ENCODE assay signal across 17 cellular contexts in genomic region chr13:110888390-110888789, GRCh38. TPM values are rescaled to one million over a fixed set of nuclear protein-coding genes. Genes with fewer than 3 reads are reported as not detected.
DNase-seq lines count a peak whose midpoint lies in the region; ATAC-seq, FAIRE-seq and TF ChIP-seq lines count a peak whose summit lies in the region.
"Had no signal": no experiment of that assay in that cellular context is flagged by ENCODE, and none has a peak within 500 bp of the region (broad histone marks: within the 10 kb centered on the region; RNA-seq: fewer than 3 reads in every experiment).

No MANE protein-coding gene starts in this region.

- intact Hi-C loops in body of pancreas (cut with DNase I) = no loop called here

- no peak overlapping the region for H3K4me3 ChIP-seq in HEK293 (ENCODE audit: low read depth, low read length)
- no peak overlapping the region for H3K4me3 ChIP-seq in body of pancreas
- H3K4me3 ChIP-seq: SJSA1, testis had no signal

- peak; percentile 70 for ATAC-seq in body of pancreas
- no peak for ATAC-seq in stimulated activated naive B cell treated with anti-CD40 and anti-IgM and Interleukin-4, amounts not matched to agents 10 μg/mL and 1 μg/mL and 100 μg/mL, for 72 hours (replicated peaks)
- ATAC-seq: CD8-positive, alpha-beta T cell had no signal

- H3K27ac ChIP-seq in HEK293 (ENCODE audit: extremely low read depth, low read depth, low read length) = no peak overlapping the region
- H3K27ac ChIP-seq in body of pancreas = peak overlapping the region; percentile 33 to 66 (median 63)
- H3K27ac ChIP-seq: SJSA1 had no signal

- H3K4me3 Mint-ChIP-seq in nephron = no peak overlapping the region
- no peak overlapping the region for H3K4me3 Mint-ChIP-seq in stimulated activated naive B cell treated with anti-CD40 and anti-IgM and Interleukin-4, amounts not matched to agents 10 μg/mL and 1 μg/mL and 100 μg/mL, for 72 hours
- H3K4me3 Mint-ChIP-seq in activated CD4-positive, alpha-beta T cell treated with anti-CD3 and anti-CD28 coated beads, Interleukin-2, amount 10 ng/mL, durations not matched to agents 7 days and 5 days = no peak overlapping the region
- H3K4me3 Mint-ChIP-seq: CD8-positive, alpha-beta T cell had no signal

- H3K9me3 ChIP-seq in HEK293 (ENCODE audit: control insufficient read depth, insufficient read depth, low read depth, low read length) (no peaks in the 10 kb centered on the region), body of pancreas (no peaks in the 10 kb centered on the region)
- H3K9me3 ChIP-seq: SJSA1, testis had no signal

- peaks cover 4 to 10% of the 10 kb centered on the region in 2 experiments; a peak in 2 of 3 replicates for H3K36me3 ChIP-seq in HEK293 (ENCODE audit: control insufficient read depth in 2 of 2, insufficient read depth in 1 of 2, low read length in 2 of 2)
- peaks cover 0 to 7% of the 10 kb centered on the region in 2 donors for H3K36me3 ChIP-seq in body of pancreas (replicated peaks in 1 of 2; ENCODE audit: insufficient read depth in 1 of 2, low read depth in 2 of 2)

- no peaks in the 10 kb centered on the region for H3K27me3 ChIP-seq in body of pancreas
- H3K27me3 ChIP-seq: SJSA1, testis had no signal

- no peak for TF ChIP-seq POLR2A in body of pancreas (IDR thresholded peaks at IDR 0.05)

- DNase-seq in body of pancreas (no peak), HTR-8/SVneo (ENCODE audit: insufficient read length, low spot score) (no peak)
- no peak for DNase-seq in stimulated activated naive B cell treated with anti-CD40 and anti-IgM and Interleukin-4, amounts not matched to agents 10 μg/mL and 1 μg/mL and 100 μg/mL, for 72 hours
- DNase-seq in activated CD4-positive, alpha-beta T cell treated with anti-CD3 and anti-CD28 coated beads, Interleukin-2, amount 10 ng/mL, durations not matched to agents 7 days and 5 days = no peak
- no peak for DNase-seq in activated effector memory CD4-positive, alpha-beta T cell treated with anti-CD3 and anti-CD28 coated beads, Interleukin-2, amount 50 U/mL, for 16 hours
- DNase-seq: activated CD4-positive, alpha-beta T cell treated with anti-CD3 and anti-CD28 coated beads, Interleukin-2, amount 50 U/mL, for 4 hours; activated effector memory CD4-positive, alpha-beta T cell treated with Interleukin-2 at 50 U/mL for 16 hours; CD8-positive, alpha-beta T cell; DMS53; effector CD4-positive, alpha-beta T cell; mesendoderm; NCI-H1092; NCI-H2029 treated with DMSO at 0.1 percent for 48 hours; testis had no signal

- POLR2A ChIA-PET in HEK293 (lab: Yijun Ruan, JAX) = no interaction called here
- POLR2A ChIA-PET in activated CD4-positive, alpha-beta T cell treated with anti-CD3 and anti-CD28 coated beads, Interleukin-2, amount 10 ng/mL, durations not matched to agents 7 days and 5 days (lab: Charles Lee) = no interaction called here

- peaks cover 20% of the 10 kb centered on the region for H3K36me3 Mint-ChIP-seq in nephron (ENCODE audit: low read depth)
- H3K36me3 Mint-ChIP-seq in stimulated activated naive B cell treated with anti-CD40 and anti-IgM and Interleukin-4, amounts not matched to agents 10 μg/mL and 1 μg/mL and 100 μg/mL, for 72 hours = peaks cover 12 to 24% of the 10 kb centered on the region in 2 donors
- H3K36me3 Mint-ChIP-seq in activated CD4-positive, alpha-beta T cell treated with anti-CD3 and anti-CD28 coated beads, Interleukin-2, amount 10 ng/mL, durations not matched to agents 7 days and 5 days (ENCODE audit: low read depth) = peaks cover 7% of the 10 kb centered on the region

- WGBS in body of pancreas, 2 donors = 50 to 62% methylated on average over 3 of the region's 3 CpGs

- peak overlapping the region; percentile 71 to 92 (median 73) for H3K27ac Mint-ChIP-seq in nephron
- peak overlapping the region; percentile 25 for H3K27ac Mint-ChIP-seq in stimulated activated naive B cell treated with anti-CD40 and anti-IgM and Interleukin-4, amounts not matched to agents 10 μg/mL and 1 μg/mL and 100 μg/mL, for 72 hours
- H3K27ac Mint-ChIP-seq in activated CD4-positive, alpha-beta T cell treated with anti-CD3 and anti-CD28 coated beads, Interleukin-2, amount 10 ng/mL, durations not matched to agents 7 days and 5 days = no peak overlapping the region

- FAIRE-seq in HTR-8/SVneo (lab: Jason Lieb, UNC) = no peak

- H3K4me1 ChIP-seq in HEK293 (ENCODE audit: control insufficient read depth, insufficient read depth, low read length) = no peaks in the 10 kb centered on the region
- H3K4me1 ChIP-seq in body of pancreas = peaks cover 28% of the 10 kb centered on the region
- H3K4me1 ChIP-seq: testis had no signal

- no peak for TF ChIP-seq CTCF in HEK293 (tag by site-specific recombination; IDR thresholded peaks at IDR 0.05)
- TF ChIP-seq CTCF in body of pancreas (IDR thresholded peaks at IDR 0.05) = no peak
- no peak for TF ChIP-seq CTCF in nephron (IDR thresholded peaks at IDR 0.05; ENCODE audit: unreplicated experiment in 3 of 3)

- H3K27me3 Mint-ChIP-seq in nephron (ENCODE audit: low read depth) = no peaks in the 10 kb centered on the region
- no peaks in the 10 kb centered on the region for H3K27me3 Mint-ChIP-seq in stimulated activated naive B cell treated with anti-CD40 and anti-IgM and Interleukin-4, amounts not matched to agents 10 μg/mL and 1 μg/mL and 100 μg/mL, for 72 hours
- no peaks in the 10 kb centered on the region for H3K27me3 Mint-ChIP-seq in activated CD4-positive, alpha-beta T cell treated with anti-CD3 and anti-CD28 coated beads, Interleukin-2, amount 10 ng/mL, durations not matched to agents 7 days and 5 days

- no peaks in the 10 kb centered on the region for H3K9me3 Mint-ChIP-seq in nephron
- no peaks in the 10 kb centered on the region for H3K9me3 Mint-ChIP-seq in stimulated activated naive B cell treated with anti-CD40 and anti-IgM and Interleukin-4, amounts not matched to agents 10 μg/mL and 1 μg/mL and 100 μg/mL, for 72 hours
- no peaks in the 10 kb centered on the region for H3K9me3 Mint-ChIP-seq in activated CD4-positive, alpha-beta T cell treated with anti-CD3 and anti-CD28 coated beads, Interleukin-2, amount 10 ng/mL, durations not matched to agents 7 days and 5 days
- H3K9me3 Mint-ChIP-seq: CD8-positive, alpha-beta T cell had no signal

- CTCF ChIA-PET in HEK293 (lab: Yijun Ruan, JAX) = no interaction called here
- CTCF ChIA-PET in activated CD4-positive, alpha-beta T cell treated with anti-CD3 and anti-CD28 coated beads, Interleukin-2, amount 10 ng/mL, durations not matched to agents 7 days and 5 days (lab: Charles Lee) = no interaction called here

- peaks cover 44% of the 10 kb centered on the region for H3K4me1 Mint-ChIP-seq in nephron
- peaks cover 2 to 11% of the 10 kb centered on the region in 2 donors for H3K4me1 Mint-ChIP-seq in stimulated activated naive B cell treated with anti-CD40 and anti-IgM and Interleukin-4, amounts not matched to agents 10 μg/mL and 1 μg/mL and 100 μg/mL, for 72 hours
- H3K4me1 Mint-ChIP-seq in activated CD4-positive, alpha-beta T cell treated with anti-CD3 and anti-CD28 coated beads, Interleukin-2, amount 10 ng/mL, durations not matched to agents 7 days and 5 days = peaks cover 16% of the 10 kb centered on the region

TF ChIP-seq in HEK293, 187 proteins besides CTCF, POLR2A, EP300 and RAD21 (continues in another document):
- TF ChIP-seq PRDM6 (tag by site-specific recombination; IDR thresholded peaks at IDR 0.05) (peak; percentile 11; the same call in 1 of the 2 replicates), ZFP69B (tag by site-specific recombination; IDR thresholded peaks at IDR 0.05) (no peak)

RNA-seq across cellular contexts. Expression of gene ANKRD10, which starts 26.5 kb away (rescaled TPM):
- total RNA-seq in body of pancreas = 100 to 1,000 TPM; 117 to 124 TPM
- total RNA-seq in activated CD4-positive, alpha-beta T cell treated with anti-CD3 and anti-CD28 coated beads, Interleukin-2, amount 10 ng/mL, durations not matched to agents 7 days and 5 days = 100 to 1,000 TPM; 101 to 111 TPM
